ENCODE assay signal across 1 cellular context in the genomic region with DNA sequence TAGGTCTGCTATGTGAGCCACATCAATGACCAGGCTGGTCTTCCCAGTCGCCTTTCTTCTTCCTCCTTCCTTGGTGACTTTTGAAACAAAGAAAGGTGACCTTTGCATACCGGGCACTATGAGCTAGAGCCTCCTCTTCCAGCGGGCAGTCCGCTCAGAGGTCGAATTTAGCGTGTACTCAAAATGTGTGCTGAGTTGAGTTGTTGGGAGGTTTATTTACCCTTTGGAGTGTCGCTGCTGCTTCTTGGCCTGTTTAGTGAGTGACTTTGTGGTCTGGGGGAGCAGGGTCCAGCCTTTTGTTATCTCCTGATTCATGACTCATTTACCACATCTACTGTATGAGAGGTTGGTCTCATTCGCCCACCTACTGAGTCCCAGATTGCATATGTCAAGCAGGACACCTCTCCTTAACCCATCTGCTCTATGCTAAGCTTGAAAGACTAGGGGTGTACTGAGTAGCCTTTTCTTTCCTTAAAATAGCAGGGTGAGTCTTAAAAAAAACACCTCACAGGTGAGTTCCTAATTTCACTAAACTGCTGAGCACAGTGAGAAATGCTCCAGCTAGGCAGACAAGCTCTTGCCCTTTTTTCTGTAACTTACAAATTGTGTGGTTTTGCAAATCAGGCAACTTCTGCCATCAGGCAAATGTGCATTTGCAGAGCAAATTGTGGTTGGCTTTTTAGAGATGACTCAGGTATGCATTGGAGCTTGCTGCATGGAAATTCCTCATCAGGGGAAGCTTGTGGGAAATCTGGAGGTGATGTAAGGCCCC.
TF ChIP-seq lines count a peak whose summit lies in the region.

No MANE protein-coding gene starts in this region.

TF ChIP-seq in HepG2, 621 proteins besides CTCF, POLR2A, EP300 and RAD21 (continued from another document and continues in another):
- TF ChIP-seq, protein P1, sequence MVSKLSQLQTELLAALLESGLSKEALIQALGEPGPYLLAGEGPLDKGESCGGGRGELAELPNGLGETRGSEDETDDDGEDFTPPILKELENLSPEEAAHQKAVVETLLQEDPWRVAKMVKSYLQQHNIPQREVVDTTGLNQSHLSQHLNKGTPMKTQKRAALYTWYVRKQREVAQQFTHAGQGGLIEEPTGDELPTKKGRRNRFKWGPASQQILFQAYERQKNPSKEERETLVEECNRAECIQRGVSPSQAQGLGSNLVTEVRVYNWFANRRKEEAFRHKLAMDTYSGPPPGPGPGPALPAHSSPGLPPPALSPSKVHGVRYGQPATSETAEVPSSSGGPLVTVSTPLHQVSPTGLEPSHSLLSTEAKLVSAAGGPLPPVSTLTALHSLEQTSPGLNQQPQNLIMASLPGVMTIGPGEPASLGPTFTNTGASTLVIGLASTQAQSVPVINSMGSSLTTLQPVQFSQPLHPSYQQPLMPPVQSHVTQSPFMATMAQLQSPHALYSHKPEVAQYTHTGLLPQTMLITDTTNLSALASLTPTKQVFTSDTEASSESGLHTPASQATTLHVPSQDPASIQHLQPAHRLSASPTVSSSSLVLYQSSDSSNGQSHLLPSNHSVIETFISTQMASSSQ (IDR thresholded peaks at IDR 0.05; ENCODE audit: low read depth), result peak; percentile 54; the same call in 1 of the 2 replicates
- TF ChIP-seq, protein P1 (CRISPR knock-in tag; IDR thresholded peaks at IDR 0.05; ENCODE audit: borderline replicate concordance), result peak; percentile 65; the same call in 1 of the 2 replicates
- TF ChIP-seq MIER2 (CRISPR knock-in tag; IDR thresholded peaks at IDR 0.05) (0 out of 2 replicates have a peak, but pooled peaks have one; percentile 6), ZMYM3 (CRISPR knock-in tag; IDR thresholded peaks at IDR 0.05) (peak; percentile 63), ZFP62 (CRISPR knock-in tag; IDR thresholded peaks at IDR 0.05) (no peak), ZNF274 (CRISPR knock-in tag; IDR thresholded peaks at IDR 0.05) (0 out of 2 replicates have a peak, but pooled peaks have one; percentile 27), ZNF232 (CRISPR knock-in tag; IDR thresholded peaks at IDR 0.05; ENCODE audit: borderline replicate concordance) (peak; percentile 38; the same call in 1 of the 2 replicates), DR1 (CRISPR knock-in tag; IDR thresholded peaks at IDR 0.05) (peak; percentile 25; the same call in 1 of the 2 replicates), NCOA2 (CRISPR knock-in tag; IDR thresholded peaks at IDR 0.05) (peak; percentile 67), MED8 (CRISPR knock-in tag; IDR thresholded peaks at IDR 0.05; ENCODE audit: insufficient replicate concordance) (no peak), KLF6 (CRISPR knock-in tag; IDR thresholded peaks at IDR 0.05) (0 out of 2 replicates have a peak, but pooled peaks have one; percentile 36), MXD4 (CRISPR knock-in tag; IDR thresholded peaks at IDR 0.05) (no peak), NFIB (CRISPR knock-in tag; IDR thresholded peaks at IDR 0.05; ENCODE audit: borderline replicate concordance) (no peak), ZNF124 (CRISPR knock-in tag; IDR thresholded peaks at IDR 0.05) (peak; percentile 50; the same call in 1 of the 2 replicates), FOXJ3 (CRISPR knock-in tag; IDR thresholded peaks at IDR 0.05; ENCODE audit: borderline replicate concordance) (peak; percentile 83; the same call in 1 of the 2 replicates), ZFYVE20 (CRISPR knock-in tag; IDR thresholded peaks at IDR 0.05; ENCODE audit: borderline replicate concordance, low read depth) (no peak), NFRKB (IDR thresholded peaks at IDR 0.05) (no peak), ZNF17 (CRISPR knock-in tag; IDR thresholded peaks at IDR 0.05) (no peak), JUNB (CRISPR knock-in tag; IDR thresholded peaks at IDR 0.05; ENCODE audit: borderline replicate concordance) (no peak; the same call in 1 of the 2 replicates), ARNT2 (CRISPR knock-in tag; IDR thresholded peaks at IDR 0.05; ENCODE audit: low read depth) (no peak), ZNF546 (CRISPR knock-in tag; conservative IDR thresholded peaks at IDR 0.05) (no peak), HDAC1 (CRISPR knock-in tag; IDR thresholded peaks at IDR 0.05) (peak; percentile 89), BHLHE40 (IDR thresholded peaks at IDR 0.05; ENCODE audit: low read length) (peak; percentile 68), ZMYM2 (CRISPR knock-in tag; IDR thresholded peaks at IDR 0.05) (peak; percentile 98), TAF15 (IDR thresholded peaks at IDR 0.05; ENCODE audit: low read depth, low read length, poor library complexity, severe bottlenecking) (no peak), PRPF4 (IDR thresholded peaks at IDR 0.05; ENCODE audit: low read depth, low read length, poor library complexity, severe bottlenecking) (no peak), MEF2D (CRISPR knock-in tag; IDR thresholded peaks at IDR 0.05) (peak; percentile 50; the same call in 1 of the 2 replicates), FOXK2 (IDR thresholded peaks at IDR 0.05) (peak; percentile 55; the same call in 1 of the 2 replicates), ZNF331 (CRISPR knock-in tag; IDR thresholded peaks at IDR 0.05) (peak; percentile 26; the same call in 1 of the 2 replicates), RBM22 (optimal IDR thresholded peaks at IDR 0.05; ENCODE audit: low read length) (peak; percentile 64), ZNF430 (CRISPR knock-in tag; IDR thresholded peaks at IDR 0.05) (no peak; the same call in 1 of the 2 replicates), ZBTB7B (CRISPR knock-in tag; IDR thresholded peaks at IDR 0.05) (peak; percentile 70)
- TF ChIP-seq, protein P2, sequence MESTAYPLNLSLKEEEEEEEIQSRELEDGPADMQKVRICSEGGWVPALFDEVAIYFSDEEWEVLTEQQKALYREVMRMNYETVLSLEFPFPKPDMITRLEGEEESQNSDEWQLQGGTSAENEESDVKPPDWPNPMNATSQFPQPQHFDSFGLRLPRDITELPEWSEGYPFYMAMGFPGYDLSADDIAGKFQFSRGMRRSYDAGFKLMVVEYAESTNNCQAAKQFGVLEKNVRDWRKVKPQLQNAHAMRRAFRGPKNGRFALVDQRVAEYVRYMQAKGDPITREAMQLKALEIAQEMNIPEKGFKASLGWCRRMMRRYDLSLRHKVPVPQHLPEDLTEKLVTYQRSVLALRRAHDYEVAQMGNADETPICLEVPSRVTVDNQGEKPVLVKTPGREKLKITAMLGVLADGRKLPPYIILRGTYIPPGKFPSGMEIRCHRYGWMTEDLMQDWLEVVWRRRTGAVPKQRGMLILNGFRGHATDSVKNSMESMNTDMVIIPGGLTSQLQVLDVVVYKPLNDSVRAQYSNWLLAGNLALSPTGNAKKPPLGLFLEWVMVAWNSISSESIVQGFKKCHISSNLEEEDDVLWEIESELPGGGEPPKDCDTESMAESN (CRISPR knock-in tag; conservative IDR thresholded peaks at IDR 0.05), result peak; percentile 100
- TF ChIP-seq, protein P3, sequence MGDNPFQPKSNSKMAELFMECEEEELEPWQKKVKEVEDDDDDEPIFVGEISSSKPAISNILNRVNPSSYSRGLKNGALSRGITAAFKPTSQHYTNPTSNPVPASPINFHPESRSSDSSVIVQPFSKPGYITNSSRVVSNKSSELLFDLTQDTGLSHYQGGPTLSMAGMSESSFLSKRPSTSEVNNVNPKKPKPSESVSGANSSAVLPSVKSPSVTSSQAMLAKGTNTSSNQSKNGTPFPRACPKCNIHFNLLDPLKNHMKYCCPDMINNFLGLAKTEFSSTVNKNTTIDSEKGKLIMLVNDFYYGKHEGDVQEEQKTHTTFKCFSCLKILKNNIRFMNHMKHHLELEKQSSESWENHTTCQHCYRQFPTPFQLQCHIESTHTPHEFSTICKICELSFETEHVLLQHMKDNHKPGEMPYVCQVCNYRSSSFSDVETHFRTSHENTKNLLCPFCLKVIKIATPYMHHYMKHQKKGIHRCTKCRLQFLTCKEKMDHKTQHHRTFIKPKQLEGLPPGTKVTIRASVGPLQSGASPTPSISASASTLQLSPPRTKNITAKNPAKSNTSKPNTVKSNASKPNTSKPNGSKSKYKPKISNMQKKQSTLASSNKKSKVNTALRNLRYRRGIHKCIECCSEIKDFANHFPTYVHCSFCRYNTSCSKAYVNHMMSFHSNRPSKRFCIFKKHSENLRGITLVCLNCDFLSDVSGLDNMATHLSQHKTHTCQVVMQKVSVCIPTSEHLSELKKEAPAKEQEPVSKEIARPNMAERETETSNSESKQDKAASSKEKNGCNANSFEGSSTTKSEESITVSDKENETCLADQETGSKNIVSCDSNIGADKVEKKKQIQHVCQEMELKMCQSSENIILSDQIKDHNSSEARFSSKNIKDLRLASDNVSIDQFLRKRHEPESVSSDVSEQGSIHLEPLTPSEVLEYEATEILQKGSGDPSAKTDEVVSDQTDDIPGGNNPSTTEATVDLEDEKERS (CRISPR knock-in tag; IDR thresholded peaks at IDR 0.05), result peak; percentile 56; the same call in 1 of the 2 replicates
- TF ChIP-seq, protein P4, sequence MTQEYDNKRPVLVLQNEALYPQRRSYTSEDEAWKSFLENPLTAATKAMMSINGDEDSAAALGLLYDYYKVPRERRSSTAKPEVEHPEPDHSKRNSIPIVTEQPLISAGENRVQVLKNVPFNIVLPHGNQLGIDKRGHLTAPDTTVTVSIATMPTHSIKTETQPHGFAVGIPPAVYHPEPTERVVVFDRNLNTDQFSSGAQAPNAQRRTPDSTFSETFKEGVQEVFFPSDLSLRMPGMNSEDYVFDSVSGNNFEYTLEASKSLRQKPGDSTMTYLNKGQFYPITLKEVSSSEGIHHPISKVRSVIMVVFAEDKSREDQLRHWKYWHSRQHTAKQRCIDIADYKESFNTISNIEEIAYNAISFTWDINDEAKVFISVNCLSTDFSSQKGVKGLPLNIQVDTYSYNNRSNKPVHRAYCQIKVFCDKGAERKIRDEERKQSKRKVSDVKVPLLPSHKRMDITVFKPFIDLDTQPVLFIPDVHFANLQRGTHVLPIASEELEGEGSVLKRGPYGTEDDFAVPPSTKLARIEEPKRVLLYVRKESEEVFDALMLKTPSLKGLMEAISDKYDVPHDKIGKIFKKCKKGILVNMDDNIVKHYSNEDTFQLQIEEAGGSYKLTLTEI (CRISPR knock-in tag; conservative IDR thresholded peaks at IDR 0.05), result no peak
- TF ChIP-seq, protein P5, sequence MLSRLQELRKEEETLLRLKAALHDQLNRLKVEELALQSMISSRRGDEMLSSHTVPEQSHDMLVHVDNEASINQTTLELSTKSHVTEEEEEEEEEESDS (CRISPR knock-in tag; IDR thresholded peaks at IDR 0.05; ENCODE audit: borderline replicate concordance), result no peak
- TF ChIP-seq, protein P6, sequence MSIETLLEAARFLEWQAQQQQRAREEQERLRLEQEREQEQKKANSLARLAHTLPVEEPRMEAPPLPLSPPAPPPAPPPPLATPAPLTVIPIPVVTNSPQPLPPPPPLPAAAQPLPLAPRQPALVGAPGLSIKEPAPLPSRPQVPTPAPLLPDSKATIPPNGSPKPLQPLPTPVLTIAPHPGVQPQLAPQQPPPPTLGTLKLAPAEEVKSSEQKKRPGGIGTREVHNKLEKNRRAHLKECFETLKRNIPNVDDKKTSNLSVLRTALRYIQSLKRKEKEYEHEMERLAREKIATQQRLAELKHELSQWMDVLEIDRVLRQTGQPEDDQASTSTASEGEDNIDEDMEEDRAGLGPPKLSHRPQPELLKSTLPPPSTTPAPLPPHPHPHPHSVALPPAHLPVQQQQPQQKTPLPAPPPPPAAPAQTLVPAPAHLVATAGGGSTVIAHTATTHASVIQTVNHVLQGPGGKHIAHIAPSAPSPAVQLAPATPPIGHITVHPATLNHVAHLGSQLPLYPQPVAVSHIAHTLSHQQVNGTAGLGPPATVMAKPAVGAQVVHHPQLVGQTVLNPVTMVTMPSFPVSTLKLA (IDR thresholded peaks at IDR 0.05), result peak; percentile 25; the same call in 1 of the 2 replicates
- TF ChIP-seq, protein P7, sequence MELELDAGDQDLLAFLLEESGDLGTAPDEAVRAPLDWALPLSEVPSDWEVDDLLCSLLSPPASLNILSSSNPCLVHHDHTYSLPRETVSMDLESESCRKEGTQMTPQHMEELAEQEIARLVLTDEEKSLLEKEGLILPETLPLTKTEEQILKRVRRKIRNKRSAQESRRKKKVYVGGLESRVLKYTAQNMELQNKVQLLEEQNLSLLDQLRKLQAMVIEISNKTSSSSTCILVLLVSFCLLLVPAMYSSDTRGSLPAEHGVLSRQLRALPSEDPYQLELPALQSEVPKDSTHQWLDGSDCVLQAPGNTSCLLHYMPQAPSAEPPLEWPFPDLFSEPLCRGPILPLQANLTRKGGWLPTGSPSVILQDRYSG (CRISPR knock-in tag; IDR thresholded peaks at IDR 0.05), result no peak
- TF ChIP-seq, protein P8, sequence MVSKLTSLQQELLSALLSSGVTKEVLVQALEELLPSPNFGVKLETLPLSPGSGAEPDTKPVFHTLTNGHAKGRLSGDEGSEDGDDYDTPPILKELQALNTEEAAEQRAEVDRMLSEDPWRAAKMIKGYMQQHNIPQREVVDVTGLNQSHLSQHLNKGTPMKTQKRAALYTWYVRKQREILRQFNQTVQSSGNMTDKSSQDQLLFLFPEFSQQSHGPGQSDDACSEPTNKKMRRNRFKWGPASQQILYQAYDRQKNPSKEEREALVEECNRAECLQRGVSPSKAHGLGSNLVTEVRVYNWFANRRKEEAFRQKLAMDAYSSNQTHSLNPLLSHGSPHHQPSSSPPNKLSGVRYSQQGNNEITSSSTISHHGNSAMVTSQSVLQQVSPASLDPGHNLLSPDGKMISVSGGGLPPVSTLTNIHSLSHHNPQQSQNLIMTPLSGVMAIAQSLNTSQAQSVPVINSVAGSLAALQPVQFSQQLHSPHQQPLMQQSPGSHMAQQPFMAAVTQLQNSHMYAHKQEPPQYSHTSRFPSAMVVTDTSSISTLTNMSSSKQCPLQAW (CRISPR knock-in tag; IDR thresholded peaks at IDR 0.05), result peak; percentile 65
- TF ChIP-seq, protein P9, sequence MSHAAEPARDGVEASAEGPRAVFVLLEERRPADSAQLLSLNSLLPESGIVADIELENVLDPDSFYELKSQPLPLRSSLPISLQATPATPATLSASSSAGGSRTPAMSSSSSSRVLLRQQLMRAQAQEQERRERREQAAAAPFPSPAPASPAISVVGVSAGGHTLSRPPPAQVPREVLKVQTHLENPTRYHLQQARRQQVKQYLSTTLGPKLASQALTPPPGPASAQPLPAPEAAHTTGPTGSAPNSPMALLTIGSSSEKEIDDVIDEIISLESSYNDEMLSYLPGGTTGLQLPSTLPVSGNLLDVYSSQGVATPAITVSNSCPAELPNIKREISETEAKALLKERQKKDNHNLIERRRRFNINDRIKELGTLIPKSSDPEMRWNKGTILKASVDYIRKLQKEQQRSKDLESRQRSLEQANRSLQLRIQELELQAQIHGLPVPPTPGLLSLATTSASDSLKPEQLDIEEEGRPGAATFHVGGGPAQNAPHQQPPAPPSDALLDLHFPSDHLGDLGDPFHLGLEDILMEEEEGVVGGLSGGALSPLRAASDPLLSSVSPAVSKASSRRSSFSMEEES (CRISPR knock-in tag; IDR thresholded peaks at IDR 0.05), result peak; percentile 34; the same call in 1 of the 2 replicates
- TF ChIP-seq, protein P10, sequence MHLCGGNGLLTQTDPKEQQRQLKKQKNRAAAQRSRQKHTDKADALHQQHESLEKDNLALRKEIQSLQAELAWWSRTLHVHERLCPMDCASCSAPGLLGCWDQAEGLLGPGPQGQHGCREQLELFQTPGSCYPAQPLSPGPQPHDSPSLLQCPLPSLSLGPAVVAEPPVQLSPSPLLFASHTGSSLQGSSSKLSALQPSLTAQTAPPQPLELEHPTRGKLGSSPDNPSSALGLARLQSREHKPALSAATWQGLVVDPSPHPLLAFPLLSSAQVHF (CRISPR knock-in tag; IDR thresholded peaks at IDR 0.05), result no peak
